21 cellular contexts compared by ENCODE assay signal in the genomic region with DNA sequence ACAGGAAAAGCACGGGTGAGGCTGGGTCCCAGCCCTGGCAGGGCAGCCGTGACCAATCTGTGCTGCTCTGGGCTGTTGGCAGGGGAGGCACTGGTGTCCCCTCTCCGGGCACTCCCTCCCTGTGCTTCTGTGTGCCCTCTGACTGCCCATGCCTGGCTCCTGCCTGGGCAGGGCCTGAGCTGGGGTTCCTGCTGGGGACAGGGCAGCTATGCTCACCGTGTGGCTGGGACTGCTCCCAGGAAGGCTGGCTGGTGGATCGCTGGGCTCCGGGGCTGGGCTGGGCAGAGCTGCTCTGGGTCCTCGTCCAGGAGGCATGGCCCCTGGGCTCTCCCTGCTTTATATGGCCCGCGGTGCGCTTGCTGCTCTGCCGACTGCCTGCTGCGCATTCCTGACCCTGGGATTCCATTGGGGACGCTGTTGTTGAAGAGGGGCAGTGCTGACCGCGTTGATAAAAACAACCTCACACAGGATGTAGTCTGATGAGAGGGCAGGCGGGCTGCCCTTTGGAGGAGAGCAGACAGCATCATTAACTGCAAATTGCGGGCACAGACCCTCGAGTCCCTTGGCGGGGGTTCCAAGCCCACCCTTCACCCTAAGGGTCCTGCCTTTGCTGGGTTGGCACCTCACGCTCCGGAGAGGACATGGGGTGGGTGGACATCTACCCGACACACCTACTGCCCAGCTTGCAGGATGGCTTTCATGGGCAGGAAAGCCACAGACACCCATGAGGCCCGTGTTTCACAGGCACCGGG. TPM values are rescaled to one million over a fixed set of nuclear protein-coding genes. Genes with fewer than 3 reads are reported as not detected.
DNase-seq lines count a peak whose midpoint lies in the region; ATAC-seq and TF ChIP-seq lines count a peak whose summit lies in the region.
"Had no signal": no experiment of that assay in that cellular context is flagged by ENCODE, and none has a peak within 500 bp of the region (broad histone marks: within the 10 kb centered on the region; RNA-seq: fewer than 3 reads in every experiment).

No MANE protein-coding gene starts in this region.

- intact Hi-C loops in Right ventricle myocardium superior (cut with DNase I): no loop called here

- TF ChIP-seq CTCF in right atrium auricular region (IDR thresholded peaks at IDR 0.05): no peak
- TF ChIP-seq CTCF in choroid plexus epithelial cell (conservative IDR thresholded peaks at IDR 0.05; ENCODE audit: low read depth, low read length): peak; percentile 1

- H3K9me3 ChIP-seq in right atrium auricular region: no peaks in the 10 kb centered on the region
- H3K9me3 ChIP-seq: ascending aorta had no signal

- no peak overlapping the region for H3K4me3 ChIP-seq in right atrium auricular region
- H3K4me3 ChIP-seq in choroid plexus epithelial cell (ENCODE audit: low read depth, low read length): no peak overlapping the region
- H3K4me3 ChIP-seq: ascending aorta, lung had no signal

- H3K36me3 ChIP-seq in right atrium auricular region: peaks cover 15% of the 10 kb centered on the region

- ATAC-seq in Right ventricle myocardium superior (ENCODE audit: poor library complexity): peak; percentile 28
- peak; percentile 38 for ATAC-seq in left lobe of liver
- no peak for ATAC-seq in GM21619 (IDR thresholded peaks at IDR 0.05; ENCODE audit: unreplicated experiment)
- no peak for ATAC-seq in GM18502 (IDR thresholded peaks at IDR 0.05; ENCODE audit: poor library complexity, unreplicated experiment)
- ATAC-seq: activated T-cell treated with anti-CD3 and anti-CD28 coated beads, Interleukin-2, amount 50 U/mL, for 4 hours had no signal

- no peaks in the 10 kb centered on the region for H3K27me3 ChIP-seq in right atrium auricular region
- H3K27me3 ChIP-seq: ascending aorta had no signal

- peak overlapping the region in 1 of 2 donors; percentile 39 for H3K27ac ChIP-seq in right atrium auricular region
- H3K27ac ChIP-seq: ascending aorta, KMS-11 had no signal

- peaks cover 0 to 22% of the 10 kb centered on the region in 2 donors for H3K4me1 ChIP-seq in right atrium auricular region

- DNase-seq in Right ventricle myocardium superior (no peak), right atrium auricular region (ENCODE audit: low spot score) (no peak), choroid plexus epithelial cell (ENCODE audit: low read depth) (peak; percentile 48), left lobe of liver (ENCODE audit: low spot score) (no peak), AG08395 (ENCODE audit: low spot score) (no peak), NCI-H2196 (lab: John Stamatoyannopoulos, UW; ENCODE audit: unreplicated experiment) (no peak)
- DNase-seq: activated CD4-positive, alpha-beta T cell treated with anti-CD3 and anti-CD28 coated beads for 1 hour; activated CD8-positive, alpha-beta memory T cell treated with anti-CD3 and anti-CD28 coated beads for 24 hours; activated naive CD4-positive, alpha-beta T cell treated with anti-CD3 and anti-CD28 coated beads, Interleukin-2, amount 10 ng/mL, durations not matched to agents 7 days and 5 days; activated T-cell treated with anti-CD3 and anti-CD28 coated beads, Interleukin-2, amount 50 U/mL, for 4 hours; GDM1; NCI-H1694 treated with DMSO at 0.1 percent for 48 hours; stimulated activated CD4-positive, alpha-beta T cell treated with anti-CD3 and anti-CD28 coated beads, Interleukin-15, amount 100 ng/mL, for 24 hours had no signal

RNA-seq across cellular contexts. Expression of a gene that starts 1.0 kb away (rescaled TPM):
- total RNA-seq in Right ventricle myocardium superior: not detected
- total RNA-seq in right atrium auricular region: not detected
- not detected for total RNA-seq in left lobe of liver
- total RNA-seq: A673; activated T-cell treated with anti-CD3 and anti-CD28 coated beads, Interleukin-2, amount 50 U/mL, for 4 hours; ascending aorta; cerebellum; lung; subcutaneous adipose tissue had no signal

RNA-seq across cellular contexts. Expression of a gene that starts 43.4 kb away (rescaled TPM):
- total RNA-seq in Right ventricle myocardium superior (0.59 TPM), right atrium auricular region (1 to 10 TPM in 1 of 2 donors, under 1 TPM in 1; 0.20 to 4.6 TPM), left lobe of liver (not detected)
- total RNA-seq: activated T-cell treated with anti-CD3 and anti-CD28 coated beads, Interleukin-2, amount 50 U/mL, for 4 hours; ascending aorta had no signal

Comparison
In these comparisons a context has a peak if more than half of its experiments do, and no peak if none do; other contexts are left out.
1. ATAC-seq: peak in Right ventricle myocardium superior (single experiment) and left lobe of liver (single experiment); none in GM21619 (single experiment) and GM18502 (single experiment).